In genomic region chr22:23786752-23787599, GRCh38 we compare ENCODE assay signal across 8 cellular contexts. TPM values are rescaled to one million over a fixed set of nuclear protein-coding genes. Genes with fewer than 3 reads are reported as not detected.
DNase-seq lines count a peak whose midpoint lies in the region; ATAC-seq and TF ChIP-seq lines count a peak whose summit lies in the region.

TSS of gene SMARCB1 (plus strand) at chr22:23786966. CDS start at chr22:23787170, 204 bp downstream.

- ATAC-seq in GM23338, result peak; percentile 74
- ATAC-seq in gastroesophageal sphincter, result peak; percentile 94

- H4K20me1 ChIP-seq in GM23338 (replicated peaks; ENCODE audit: insufficient read depth), result peaks cover 29% of the 10 kb centered on the region

- peak within 1 kb of the TSS; percentile 99 for H2AFZ ChIP-seq in GM23338

- H3K9me2 ChIP-seq in GM23338 (ENCODE audit: insufficient read depth), result no peaks in the 10 kb centered on the region

- no peaks in the 10 kb centered on the region for H3K36me3 ChIP-seq in GM23338 (ENCODE audit: insufficient read depth)
- peaks cover 0 to 7% of the 10 kb centered on the region in 2 donors for H3K36me3 ChIP-seq in gastroesophageal sphincter

- peak; percentile 98 for DNase-seq in EH (ENCODE audit: low read depth)
- peak; percentile 97 for DNase-seq in GM23338 (ENCODE audit: low spot score)
- peak; percentile 86 for DNase-seq in M059J (ENCODE audit: low read depth)
- DNase-seq in SK-N-DZ (ENCODE audit: low spot score), result peak; percentile 89
- peak; percentile 89 for DNase-seq in activated naive CD4-positive, alpha-beta T cell treated with Interleukin-2 at 50 U/mL for 16 hours
- DNase-seq in non-pigmented ciliary epithelial cell (ENCODE audit: low read depth), result peak; percentile 47

- peaks cover 46% of the 10 kb centered on the region for H3K79me2 ChIP-seq in GM23338 (replicated peaks; ENCODE audit: insufficient read depth)

- peaks cover 26% of the 10 kb centered on the region for H3K4me1 Mint-ChIP-seq in GM23338

- peak; percentile 83 to 87 for TF ChIP-seq POLR2A in gastroesophageal sphincter (IDR thresholded peaks at IDR 0.05)

- H3K4me3 ChIP-seq in GM23338 (peak within 1 kb of the TSS; percentile 97), gastroesophageal sphincter (peak within 1 kb of the TSS; percentile 54 to 97)

- peaks cover 27% of the 10 kb centered on the region for H3K4me1 ChIP-seq in GM23338 (ENCODE audit: insufficient read depth)
- peaks cover 0 to 61% (median 11%) of the 10 kb centered on the region in 3 donors for H3K4me1 ChIP-seq in gastroesophageal sphincter

- no peak for TF ChIP-seq CTCF in GM23338 (conservative IDR thresholded peaks at IDR 0.05; ENCODE audit: low read depth in 2 of 2)
- peak in 1 of 4 experiments; percentile 2 for TF ChIP-seq CTCF in gastroesophageal sphincter (IDR thresholded peaks at IDR 0.05)
- no peak for TF ChIP-seq CTCF in subcutaneous adipose tissue (IDR thresholded peaks at IDR 0.05; ENCODE audit: low read depth)

- H3K36me3 Mint-ChIP-seq in GM23338 (ENCODE audit: low read depth), result peaks cover 11% of the 10 kb centered on the region

- H3K27me3 ChIP-seq in GM23338 (ENCODE audit: insufficient read depth), result no peaks in the 10 kb centered on the region
- H3K27me3 ChIP-seq in gastroesophageal sphincter, result no peaks in the 10 kb centered on the region

- H3K27ac Mint-ChIP-seq in GM23338, result peak within 1 kb of the TSS; percentile 97

- no peak for TF ChIP-seq EP300 in gastroesophageal sphincter (IDR thresholded peaks at IDR 0.05)

- H3K27ac ChIP-seq in GM23338 (ENCODE audit: low read depth) (peak within 1 kb of the TSS; percentile 99), gastroesophageal sphincter (peak within 1 kb of the TSS; percentile 81 to 100 (median 98))

- 0% methylated on average over 3 of the region's 97 CpGs; no CpG with 5 or more reads in 1 of the 2 donors for WGBS in gastroesophageal sphincter (ENCODE audit: low coverage in 1 of 2), 2 donors

- H3K9me3 Mint-ChIP-seq in GM23338, result no peaks in the 10 kb centered on the region

- H3K27me3 Mint-ChIP-seq in GM23338 (ENCODE audit: insufficient read depth, low read depth, poor library complexity), result peaks cover 8% of the 10 kb centered on the region

- H3K4me3 Mint-ChIP-seq in GM23338, result peak within 1 kb of the TSS; percentile 96

- 0 out of 2 replicates have a peak, but pooled peaks cover 13% of the 10 kb centered on the region for H3F3A ChIP-seq in GM23338 (replicated peaks; ENCODE audit: low read depth)

- H3K9me3 ChIP-seq in gastroesophageal sphincter, result no peaks in the 10 kb centered on the region

- peak within 1 kb of the TSS; percentile 97 for H3K4me2 ChIP-seq in GM23338

TF ChIP-seq in GM23338, 12 proteins besides CTCF, POLR2A, EP300 and RAD21:
- TF ChIP-seq POLR2AphosphoS5 (IDR thresholded peaks at IDR 0.05; ENCODE audit: low read depth), result peak; percentile 71
- TF ChIP-seq ZNF114 (CRISPR knock-in tag; IDR thresholded peaks at IDR 0.05), result peak; percentile 72; the same call in 1 of the 2 replicates
- no peak for TF ChIP-seq STAT1 (IDR thresholded peaks at IDR 0.05; ENCODE audit: unreplicated experiment)

RNA-seq across cellular contexts. Expression of gene SMARCB1, which starts in this region (rescaled TPM):
- 115 and 132 TPM in 2 replicates for total RNA-seq in GM23338 (2014; rRNA removed; shearing (Covaris generic))
- polyA plus RNA-seq in GM23338 (2016; fragmentation: Nextera tagmentation; extraction: Ambion mirVana), result 113 and 114 TPM in 2 replicates
- total RNA-seq in M059J (2014; rRNA removed; shearing (Covaris generic)), result 42.5 and 54.0 TPM in 2 replicates
- polyA plus RNA-seq in SK-N-DZ (2014; cell fraction: cytosol; rRNA removed), result 161 and 174 TPM in 2 replicates
- 101 and 114 TPM in 2 replicates for polyA plus RNA-seq in SK-N-DZ (2014; cell fraction: nucleus; rRNA removed)
- total RNA-seq in gastroesophageal sphincter (10 to 100 TPM; 27.9 to 58.8 (median 32.7) TPM), subcutaneous adipose tissue (10 to 100 TPM; 26.3 to 84.2 (median 37.5) TPM)

Comparison
In these comparisons a context has a peak if more than half of its experiments do, and no peak if none do; other contexts are left out.
1. Peak in every context shown above with its lines: DNase-seq, ATAC-seq, H3K4me3 ChIP-seq and H3K27ac ChIP-seq.
2. DNase-seq: peak in every context shown above with its lines; median percentile 98 in EH; 97 in GM23338; 89 in SK-N-DZ; 89 in activated naive CD4-positive, alpha-beta T cell treated with Interleukin-2 at 50 U/mL for 16 hours; 86 in M059J; 47 in non-pigmented ciliary epithelial cell.